In genomic region chr1:165633624-165634023, GRCh38 we compare ENCODE assay signal across 12 cellular contexts. TPM values are rescaled to one million over a fixed set of nuclear protein-coding genes. Genes with fewer than 3 reads are reported as not detected.
A peak's percentile ranks its signal among the peaks of the same experiment; 100 is the strongest.
DNase-seq lines count a peak whose midpoint lies in the region; ATAC-seq, FAIRE-seq and TF ChIP-seq lines count a peak whose summit lies in the region.
"Had no signal": no experiment of that assay in that cellular context is flagged by ENCODE, and none has a peak within 500 bp of the region (broad histone marks: within the 10 kb centered on the region; RNA-seq: fewer than 3 reads in every experiment).

No MANE protein-coding gene starts in this region.

- peak; percentile 37 for DNase-seq in EL
- DNase-seq in Karpas-422, result peak; percentile 45
- peak; percentile 51 for DNase-seq in bronchial epithelial cell (ENCODE audit: low read depth)
- DNase-seq in osteoblast (ENCODE audit: insufficient read length, low spot score, missing footprints), result no peak
- no peak for DNase-seq in D341Med (ENCODE audit: low spot score)
- DNase-seq in NCI-H2029 (lab: John Stamatoyannopoulos, UW), result no peak
- DNase-seq: activated CD4-positive, alpha-beta T cell treated with anti-CD3 and anti-CD28 coated beads, Interleukin-2, amount 50 U/mL, for 1 hour; NCI-H1417 treated with DMSO at 0.1 percent for 48 hours; Peyer's patch; posterior cingulate gyrus had no signal

- no peak for FAIRE-seq in bronchial epithelial cell (lab: Jason Lieb, UNC)

- H3K4me2 ChIP-seq in Karpas-422 (ENCODE audit: low read depth, low read length, poor library complexity, severe bottlenecking), result no peak overlapping the region
- peak overlapping the region; percentile 97 for H3K4me2 ChIP-seq in osteoblast (ENCODE audit: insufficient read depth, low read length)

- no peaks in the 10 kb centered on the region for H3K9me2 ChIP-seq in Karpas-422 (replicated peaks; ENCODE audit: insufficient read depth, low read length)

- H3K9me3 ChIP-seq in Karpas-422 (ENCODE audit: low read length), result no peaks in the 10 kb centered on the region
- no peaks in the 10 kb centered on the region for H3K9me3 ChIP-seq in osteoblast (ENCODE audit: low read depth, low read length)
- H3K9me3 ChIP-seq: Peyer's patch had no signal

- H3K27me3 ChIP-seq in Karpas-422 (ENCODE audit: low read length) (no peaks in the 10 kb centered on the region), bronchial epithelial cell (ENCODE audit: control insufficient read depth, insufficient read depth, low read length) (no peaks in the 10 kb centered on the region), osteoblast (ENCODE audit: insufficient read depth, low read length) (no peaks in the 10 kb centered on the region)
- H3K27me3 ChIP-seq: Peyer's patch had no signal

- TF ChIP-seq CTCF in bronchial epithelial cell (IDR thresholded peaks at IDR 0.05; ENCODE audit: insufficient read depth, low read length, severe bottlenecking) (no peak), osteoblast (IDR thresholded peaks at IDR 0.05; ENCODE audit: extremely low read depth, low read depth, low read length) (no peak)

- H3K9ac ChIP-seq in Karpas-422 (ENCODE audit: low read length), result no peak overlapping the region

- H3K79me2 ChIP-seq in Karpas-422 (ENCODE audit: low read length) (no peaks in the 10 kb centered on the region), osteoblast (ENCODE audit: insufficient read depth, low read length) (peaks cover 74% of the 10 kb centered on the region)

- H2AFZ ChIP-seq in Karpas-422 (ENCODE audit: low read length), result no peak overlapping the region
- no peak overlapping the region for H2AFZ ChIP-seq in osteoblast (ENCODE audit: low read length)

- H3K4me3 ChIP-seq in Karpas-422 (ENCODE audit: low read length), result no peak overlapping the region
- no peak overlapping the region for H3K4me3 ChIP-seq in bronchial epithelial cell (ENCODE audit: low read depth, low read length)
- H3K4me3 ChIP-seq in osteoblast (ENCODE audit: insufficient read depth, low read length), result peak overlapping the region; percentile 32

- no peak for ATAC-seq in GM21360 (IDR thresholded peaks at IDR 0.05; ENCODE audit: unreplicated experiment)
- no peak for ATAC-seq in HG03025 (IDR thresholded peaks at IDR 0.05; ENCODE audit: low FRiP score, unreplicated experiment)

- no peaks in the 10 kb centered on the region for H4K20me1 ChIP-seq in Karpas-422 (ENCODE audit: insufficient read depth, low read depth, low read length)
- H4K20me1 ChIP-seq in osteoblast (ENCODE audit: insufficient read depth, low read length), result peaks cover 22% of the 10 kb centered on the region

- peaks cover 36% of the 10 kb centered on the region for H3K4me1 ChIP-seq in Karpas-422 (ENCODE audit: low read length)
- peaks cover 41% of the 10 kb centered on the region for H3K4me1 ChIP-seq in osteoblast (ENCODE audit: insufficient read depth, low read length)

- H3K27ac ChIP-seq in Karpas-422 (ENCODE audit: low read length) (no peak overlapping the region), osteoblast (ENCODE audit: low read depth, low read length) (no peak overlapping the region)

- H3K36me3 ChIP-seq in Karpas-422 (ENCODE audit: insufficient read depth, low read length) (no peaks in the 10 kb centered on the region), bronchial epithelial cell (ENCODE audit: control insufficient read depth, insufficient read depth, low read length) (peaks cover 1% of the 10 kb centered on the region), osteoblast (ENCODE audit: insufficient read depth, low read length) (peaks cover 8% of the 10 kb centered on the region)

RNA-seq across cellular contexts. Expression of gene MGST3, which starts 2.6 kb away (rescaled TPM):
- 40.7 and 44.8 TPM in 2 replicates for total RNA-seq in Karpas-422 (2014; rRNA removed; shearing (Covaris generic); ENCODE audit: low replicate concordance)
- 50.3 and 64.3 TPM in 2 replicates for total RNA-seq in bronchial epithelial cell
- 128 and 207 TPM in 2 replicates for total RNA-seq in osteoblast

Comparison
In these comparisons a context has a peak if more than half of its experiments do, and no peak if none do; other contexts are left out.
1. DNase-seq: peak in EL (single experiment), Karpas-422 (single experiment) and bronchial epithelial cell (single experiment); none in osteoblast (single experiment), D341Med (single experiment) and NCI-H2029 (single experiment).